In genomic region chr19:47255947-47256687, GRCh38 we compare ENCODE assay signal across 8 cellular contexts. TPM values are rescaled to one million over a fixed set of nuclear protein-coding genes. Genes with fewer than 3 reads are reported as not detected.
DNase-seq lines count a peak whose midpoint lies in the region; ATAC-seq and TF ChIP-seq lines count a peak whose summit lies in the region.

TSS of gene CCDC9 (plus strand) at chr19:47256525. CDS start at chr19:47258401, 1,876 bp downstream.

- TF ChIP-seq CTCF in BJ (IDR thresholded peaks at IDR 0.05; ENCODE audit: insufficient read depth, low read depth, low read length) (no peak), dorsolateral prefrontal cortex (IDR thresholded peaks at IDR 0.05 in 54 of 56, conservative IDR thresholded peaks at IDR 0.05 in 2 of 56; ENCODE audit: low read depth in 1 of 56, partially characterized antibody in 56 of 56) (peak in 3 of 56 donors; percentile 17 to 31 (median 20)), lower lobe of right lung (IDR thresholded peaks at IDR 0.05) (no peak)

- intact Hi-C loops in activated CD4-positive, alpha-beta T cell treated with anti-CD3 and anti-CD28 coated beads, Interleukin-2, amount 10 ng/mL, durations not matched to agents 24 days and 14 days (cut with micrococcal nuclease): loop anchor here (2.0 kb wide), 3 partner anchors 29 to 395 kb away; partner anchors contain the start of genes ARHGAP35 and TMEM160
- intact Hi-C loops in dorsolateral prefrontal cortex (cut with DNase I) (loop anchor here in 1 of 2 donors (1.0 kb wide), 1 partner anchor 18 kb away; the partner anchor contains the start of gene INAFM1), lower lobe of right lung (cut with DNase I) (no loop called here)

- H3K27me3 ChIP-seq in BJ (ENCODE audit: control insufficient read depth, insufficient read depth, low read length) (no peaks in the 10 kb centered on the region), dorsolateral prefrontal cortex (no peaks in the 10 kb centered on the region), lower lobe of right lung (ENCODE audit: low read depth) (no peaks in the 10 kb centered on the region)

- CTCF ChIA-PET in BJ (lab: Yijun Ruan, JAX): interaction anchor here (0.5 to 5.9 kb wide), 5 partner anchors 10 to 388 kb away, joined by 3 to 85 read pairs (median 3); no protein-coding TSS in a partner anchor

- peak within 1 kb of the TSS; percentile 94 for H3K27ac Mint-ChIP-seq in activated CD4-positive, alpha-beta T cell treated with anti-CD3 and anti-CD28 coated beads, Interleukin-2, amount 10 ng/mL, durations not matched to agents 24 days and 14 days

- peaks cover 2% of the 10 kb centered on the region for H3K27me3 Mint-ChIP-seq in activated CD4-positive, alpha-beta T cell treated with anti-CD3 and anti-CD28 coated beads, Interleukin-2, amount 10 ng/mL, durations not matched to agents 24 days and 14 days

- no peaks in the 10 kb centered on the region for H3K9me3 Mint-ChIP-seq in activated CD4-positive, alpha-beta T cell treated with anti-CD3 and anti-CD28 coated beads, Interleukin-2, amount 10 ng/mL, durations not matched to agents 24 days and 14 days

- peak; percentile 41 for ATAC-seq in HG03439 (IDR thresholded peaks at IDR 0.05; ENCODE audit: unreplicated experiment)
- ATAC-seq in lower lobe of right lung: peak; percentile 72 to 80

- peak within 1 kb of the TSS; percentile 96 for H3K4me3 Mint-ChIP-seq in activated CD4-positive, alpha-beta T cell treated with anti-CD3 and anti-CD28 coated beads, Interleukin-2, amount 10 ng/mL, durations not matched to agents 24 days and 14 days

- H3K4me1 ChIP-seq in lower lobe of right lung: peaks cover 25% of the 10 kb centered on the region

- POLR2A ChIA-PET in BJ (lab: Charles Lee): interaction anchor here (0.6 to 1.6 kb wide), 7 partner anchors 12 to 473 kb away, joined by 3 to 15 read pairs (median 4); partner anchors contain the start of gene INAFM1

- peaks cover 39% of the 10 kb centered on the region for H3K4me1 Mint-ChIP-seq in activated CD4-positive, alpha-beta T cell treated with anti-CD3 and anti-CD28 coated beads, Interleukin-2, amount 10 ng/mL, durations not matched to agents 24 days and 14 days

- H3K4me3 ChIP-seq in BJ (ENCODE audit: low read depth, low read length) (peak within 1 kb of the TSS; percentile 63), dorsolateral prefrontal cortex (peak within 1 kb of the TSS; percentile 48 to 98 (median 73)), lower lobe of right lung (peak within 1 kb of the TSS; percentile 57)

- H3K9me3 ChIP-seq in lower lobe of right lung: no peaks in the 10 kb centered on the region

- H3K36me3 ChIP-seq in BJ (ENCODE audit: control insufficient read depth, insufficient read depth, low read length) (peaks cover 21% of the 10 kb centered on the region), lower lobe of right lung (peaks cover 29% of the 10 kb centered on the region)

- H3K27ac ChIP-seq in dorsolateral prefrontal cortex: peak within 1 kb of the TSS; percentile 71 to 98 (median 90)
- H3K27ac ChIP-seq in lower lobe of right lung: peak within 1 kb of the TSS; percentile 89

- DNase-seq in BJ (ENCODE audit: low read depth) (no peak), GM19238 (ENCODE audit: insufficient read length, low spot score) (peak; percentile 97), NCI-H510A (lab: John Stamatoyannopoulos, UW) (peak; percentile 95), dorsolateral prefrontal cortex (peak; percentile 92 to 97 (median 95)), lower lobe of right lung (peak; percentile 98)
- DNase-seq in activated CD4-positive, alpha-beta T cell treated with anti-CD3 and anti-CD28 coated beads, Interleukin-2, amount 10 ng/mL, durations not matched to agents 24 days and 14 days: peak; percentile 98
- peak; percentile 93 to 97 (median 93) for DNase-seq in stimulated activated CD4-positive, alpha-beta T cell treated with anti-CD3 and anti-CD28 coated beads, TNF-alpha, amount 100 ng/mL, for 48 hours (ENCODE audit: low read depth in 3 of 3)

- H3K36me3 Mint-ChIP-seq in activated CD4-positive, alpha-beta T cell treated with anti-CD3 and anti-CD28 coated beads, Interleukin-2, amount 10 ng/mL, durations not matched to agents 24 days and 14 days (ENCODE audit: low read depth): peaks cover 35% of the 10 kb centered on the region

RNA-seq across cellular contexts. Expression of gene CCDC9, which starts in this region (rescaled TPM):
- 4.1 and 5.5 TPM in 2 replicates for polyA plus RNA-seq in BJ (2011; rRNA removed)
- 3.6 and 4.8 TPM in 2 replicates for polyA minus RNA-seq in BJ (2011; rRNA and poly(A)+ RNA removed)
- 40.6 and 44.6 TPM in 2 replicates for total RNA-seq in activated CD4-positive, alpha-beta T cell treated with anti-CD3 and anti-CD28 coated beads, Interleukin-2, amount 10 ng/mL, durations not matched to agents 24 days and 14 days
- 10 to 100 TPM; 13.8 to 39.6 (median 24.0) TPM for total RNA-seq in dorsolateral prefrontal cortex
- 30.7 TPM for total RNA-seq in lower lobe of right lung
